ENCODE assay signal across 8 cellular contexts in the genomic region with DNA sequence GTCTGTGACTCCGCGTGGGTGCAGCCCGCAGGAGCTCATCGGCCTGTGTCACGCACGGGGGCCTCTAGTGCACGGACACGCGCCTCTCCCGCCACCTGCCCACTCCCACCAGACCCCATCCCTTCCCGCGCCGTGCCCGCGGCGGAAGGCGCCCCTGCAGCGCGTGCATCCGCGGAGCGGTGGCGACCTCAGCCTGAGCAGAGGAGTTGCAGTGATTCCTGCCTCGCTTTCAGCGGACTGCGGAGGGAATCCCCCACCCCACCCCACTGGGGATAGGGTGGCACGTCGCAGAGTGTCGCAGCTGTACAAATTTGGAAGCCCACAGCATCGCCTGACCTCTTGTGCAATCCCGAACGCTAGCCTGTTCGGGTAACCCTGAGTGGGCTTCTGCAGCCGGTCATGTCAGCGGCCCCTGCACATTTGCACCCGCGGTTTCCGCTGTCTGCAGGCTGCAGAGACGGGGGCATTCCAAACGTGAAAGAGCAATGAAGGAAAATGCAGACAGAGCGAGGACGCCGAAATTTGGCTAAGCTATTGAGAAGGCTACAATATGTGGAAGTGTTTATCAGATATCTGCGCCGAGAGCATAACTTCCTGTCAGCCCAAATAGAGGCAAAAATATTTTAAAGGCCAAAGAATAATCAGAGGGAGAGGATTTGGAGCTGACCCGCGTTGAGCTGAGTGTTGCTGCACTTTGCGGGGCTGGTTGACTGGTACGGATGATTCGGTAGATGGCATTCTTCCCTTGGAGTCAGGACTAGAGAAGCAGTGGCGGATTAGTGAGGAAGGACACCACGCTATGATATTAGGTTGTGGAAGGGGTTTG. TPM values are rescaled to one million over a fixed set of nuclear protein-coding genes. Genes with fewer than 3 reads are reported as not detected.
DNase-seq lines count a peak whose midpoint lies in the region; ATAC-seq, FAIRE-seq and TF ChIP-seq lines count a peak whose summit lies in the region.

No MANE protein-coding gene starts in this region.

- H3K9me3 ChIP-seq in A549 = no peaks in the 10 kb centered on the region
- no peaks in the 10 kb centered on the region for H3K9me3 ChIP-seq in thyroid gland

- H3K4me2 ChIP-seq in A549 = peak overlapping the region; percentile 88

- H3K4me3 Mint-ChIP-seq in endothelial cell (ENCODE audit: unreplicated experiment) (peak overlapping the region; percentile 72), mesothelial cell of epicardium (peak overlapping the region; percentile 77)

- DNase-seq in A549 (ENCODE audit: low read depth in 1 of 2, low spot score in 1 of 2) (no peak), endothelial cell (ENCODE audit: low spot score) (peak; percentile 38), mesothelial cell of epicardium (ENCODE audit: low spot score in 2 of 2, unreplicated experiment in 2 of 2) (peak in 1 of 2 experiments; percentile 62), thyroid gland (peak; percentile 54 to 65)
- DNase-seq in stimulated activated CD4-positive, alpha-beta T cell treated with anti-CD3 and anti-CD28 coated beads, Interleukin-4, amount 100 ng/mL, for 24 hours = no peak

- H3K4me1 ChIP-seq in A549 (peaks cover 7% of the 10 kb centered on the region; the same call in 2 of the 3 replicates), thyroid gland (peaks cover 0 to 5% of the 10 kb centered on the region in 2 donors)

- intact Hi-C loops in thyroid gland (cut with DNase I) = loop anchor here (5.0 kb wide), 1 partner anchor 519 kb away; no protein-coding TSS in a partner anchor

- TF ChIP-seq CTCF in A549 (IDR thresholded peaks at IDR 0.05) = no peak
- TF ChIP-seq CTCF in endothelial cell (IDR thresholded peaks at IDR 0.05; ENCODE audit: unreplicated experiment) = no peak
- TF ChIP-seq CTCF in mesothelial cell of epicardium (IDR thresholded peaks at IDR 0.05; ENCODE audit: unreplicated experiment) = no peak
- peak in 4 of 6 experiments; percentile 1 to 59 (median 40) for TF ChIP-seq CTCF in thyroid gland (IDR thresholded peaks at IDR 0.05)

- peaks cover 13% of the 10 kb centered on the region for H3K27me3 Mint-ChIP-seq in endothelial cell (ENCODE audit: unreplicated experiment)
- no peaks in the 10 kb centered on the region for H3K27me3 Mint-ChIP-seq in mesothelial cell of epicardium (ENCODE audit: low read depth)

- H3K27ac Mint-ChIP-seq in endothelial cell (ENCODE audit: unreplicated experiment) (no peak overlapping the region), mesothelial cell of epicardium (peak overlapping the region; percentile 41)

- H3K27me3 ChIP-seq in thyroid gland = no peaks in the 10 kb centered on the region

- peak; percentile 11 to 16; a peak in 3 of 6 replicates for ATAC-seq in A549
- peak; percentile 28 for ATAC-seq in GM18498 (IDR thresholded peaks at IDR 0.05; ENCODE audit: unreplicated experiment)
- ATAC-seq in HG03108 (IDR thresholded peaks at IDR 0.05; ENCODE audit: unreplicated experiment) = peak; percentile 9
- peak; percentile 61 for ATAC-seq in SK-N-SH treated with all-trans-retinoic acid at 6 μM for 48 hours

- CTCF ChIA-PET in A549 (lab: Yijun Ruan, JAX) = interaction anchor here (1.1 kb wide), 1 partner anchor 61 kb away, joined by 3 read pairs; no protein-coding TSS in a partner anchor

- TF ChIP-seq EP300 in A549 (IDR thresholded peaks at IDR 0.05) = no peak

- 34% methylated on average over 18 of the region's 52 CpGs for WGBS in A549 (ENCODE audit: missing lambda C conversion rate)
- WGBS in thyroid gland, 2 donors = 1 to 3% methylated on average over 20 to 30 of the region's 52 CpGs

- no peak for TF ChIP-seq POLR2A in A549 (IDR thresholded peaks at IDR 0.05; ENCODE audit: low read length)
- TF ChIP-seq POLR2A in thyroid gland (IDR thresholded peaks at IDR 0.05) = no peak

- H3K4me1 Mint-ChIP-seq in endothelial cell (ENCODE audit: unreplicated experiment) (peaks cover 12% of the 10 kb centered on the region), mesothelial cell of epicardium (peaks cover 33% of the 10 kb centered on the region)

- no peaks in the 10 kb centered on the region for H3K36me3 Mint-ChIP-seq in endothelial cell (ENCODE audit: low read depth, unreplicated experiment)
- peaks cover 2% of the 10 kb centered on the region for H3K36me3 Mint-ChIP-seq in mesothelial cell of epicardium

- H3K27ac ChIP-seq in A549 (no peak overlapping the region), thyroid gland (peak overlapping the region; percentile 12 to 64 (median 63))

- H3K9me3 Mint-ChIP-seq in endothelial cell (ENCODE audit: unreplicated experiment) = no peaks in the 10 kb centered on the region
- H3K9me3 Mint-ChIP-seq in mesothelial cell of epicardium = peaks cover 2% of the 10 kb centered on the region

- POLR2A ChIA-PET in A549 (lab: Yijun Ruan, JAX) = no interaction called here

- H3K4me3 ChIP-seq in A549 (peak overlapping the region; percentile 41), thyroid gland (replicated peaks in 1 of 3) (peak overlapping the region; percentile 44 to 85 (median 64))

- no peak for TF ChIP-seq RAD21 in A549 (conservative IDR thresholded peaks at IDR 0.05 in 1 of 2, IDR thresholded peaks at IDR 0.05 in 1 of 2)

- no peaks in the 10 kb centered on the region for H3K36me3 ChIP-seq in thyroid gland

- FAIRE-seq in A549 (lab: Jason Lieb, UNC) = no peak

TF ChIP-seq in A549, 52 proteins besides CTCF, POLR2A, EP300 and RAD21 (continues in another document):
- TF ChIP-seq, protein P1, sequence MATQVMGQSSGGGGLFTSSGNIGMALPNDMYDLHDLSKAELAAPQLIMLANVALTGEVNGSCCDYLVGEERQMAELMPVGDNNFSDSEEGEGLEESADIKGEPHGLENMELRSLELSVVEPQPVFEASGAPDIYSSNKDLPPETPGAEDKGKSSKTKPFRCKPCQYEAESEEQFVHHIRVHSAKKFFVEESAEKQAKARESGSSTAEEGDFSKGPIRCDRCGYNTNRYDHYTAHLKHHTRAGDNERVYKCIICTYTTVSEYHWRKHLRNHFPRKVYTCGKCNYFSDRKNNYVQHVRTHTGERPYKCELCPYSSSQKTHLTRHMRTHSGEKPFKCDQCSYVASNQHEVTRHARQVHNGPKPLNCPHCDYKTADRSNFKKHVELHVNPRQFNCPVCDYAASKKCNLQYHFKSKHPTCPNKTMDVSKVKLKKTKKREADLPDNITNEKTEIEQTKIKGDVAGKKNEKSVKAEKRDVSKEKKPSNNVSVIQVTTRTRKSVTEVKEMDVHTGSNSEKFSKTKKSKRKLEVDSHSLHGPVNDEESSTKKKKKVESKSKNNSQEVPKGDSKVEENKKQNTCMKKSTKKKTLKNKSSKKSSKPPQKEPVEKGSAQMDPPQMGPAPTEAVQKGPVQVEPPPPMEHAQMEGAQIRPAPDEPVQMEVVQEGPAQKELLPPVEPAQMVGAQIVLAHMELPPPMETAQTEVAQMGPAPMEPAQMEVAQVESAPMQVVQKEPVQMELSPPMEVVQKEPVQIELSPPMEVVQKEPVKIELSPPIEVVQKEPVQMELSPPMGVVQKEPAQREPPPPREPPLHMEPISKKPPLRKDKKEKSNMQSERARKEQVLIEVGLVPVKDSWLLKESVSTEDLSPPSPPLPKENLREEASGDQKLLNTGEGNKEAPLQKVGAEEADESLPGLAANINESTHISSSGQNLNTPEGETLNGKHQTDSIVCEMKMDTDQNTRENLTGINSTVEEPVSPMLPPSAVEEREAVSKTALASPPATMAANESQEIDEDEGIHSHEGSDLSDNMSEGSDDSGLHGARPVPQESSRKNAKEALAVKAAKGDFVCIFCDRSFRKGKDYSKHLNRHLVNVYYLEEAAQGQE (IDR thresholded peaks at IDR 0.05) = no peak
- TF ChIP-seq NFE2L2 (conservative IDR thresholded peaks at IDR 0.05; ENCODE audit: low read length) (no peak), ZFP36 (IDR thresholded peaks at IDR 0.05; ENCODE audit: borderline replicate concordance, partially characterized antibody) (no peak), MAFK (IDR thresholded peaks at IDR 0.05; ENCODE audit: partially characterized antibody) (no peak), CHD2 (IDR thresholded peaks at IDR 0.05; ENCODE audit: low read length, partially characterized antibody) (no peak)

TF ChIP-seq in SK-N-SH treated with all-trans-retinoic acid at 6 μM for 48 hours, 23 proteins besides CTCF, POLR2A, EP300 and RAD21:
- TF ChIP-seq TCF4 (CRISPR knock-in tag; IDR thresholded peaks at IDR 0.05; ENCODE audit: borderline replicate concordance) (no peak), ZFP3 (CRISPR knock-in tag; IDR thresholded peaks at IDR 0.05) (no peak), CSDC2 (CRISPR knock-in tag; IDR thresholded peaks at IDR 0.05) (no peak), SNAI2 (CRISPR knock-in tag; IDR thresholded peaks at IDR 0.05) (no peak), ARNTL (CRISPR knock-in tag; IDR thresholded peaks at IDR 0.05; ENCODE audit: borderline replicate concordance, low read depth) (no peak), ZNF8 (CRISPR knock-in tag; IDR thresholded peaks at IDR 0.05) (no peak), PPARA (CRISPR knock-in tag; IDR thresholded peaks at IDR 0.05; ENCODE audit: borderline replicate concordance) (no peak), ISL1 (CRISPR knock-in tag; IDR thresholded peaks at IDR 0.05) (no peak), ESRRG (CRISPR knock-in tag; IDR thresholded peaks at IDR 0.05) (no peak)
- TF ChIP-seq, protein P2, sequence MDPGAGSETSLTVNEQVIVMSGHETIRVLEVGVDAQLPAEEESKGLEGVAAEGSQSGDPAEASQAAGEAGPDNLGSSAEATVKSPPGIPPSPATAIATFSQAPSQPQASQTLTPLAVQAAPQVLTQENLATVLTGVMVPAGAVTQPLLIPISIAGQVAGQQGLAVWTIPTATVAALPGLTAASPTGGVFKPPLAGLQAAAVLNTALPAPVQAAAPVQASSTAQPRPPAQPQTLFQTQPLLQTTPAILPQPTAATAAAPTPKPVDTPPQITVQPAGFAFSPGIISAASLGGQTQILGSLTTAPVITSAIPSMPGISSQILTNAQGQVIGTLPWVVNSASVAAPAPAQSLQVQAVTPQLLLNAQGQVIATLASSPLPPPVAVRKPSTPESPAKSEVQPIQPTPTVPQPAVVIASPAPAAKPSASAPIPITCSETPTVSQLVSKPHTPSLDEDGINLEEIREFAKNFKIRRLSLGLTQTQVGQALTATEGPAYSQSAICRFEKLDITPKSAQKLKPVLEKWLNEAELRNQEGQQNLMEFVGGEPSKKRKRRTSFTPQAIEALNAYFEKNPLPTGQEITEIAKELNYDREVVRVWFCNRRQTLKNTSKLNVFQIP (CRISPR knock-in tag; IDR thresholded peaks at IDR 0.05; ENCODE audit: borderline replicate concordance, low read depth) = no peak

RNA-seq across cellular contexts. Expression of a gene that starts 0.6 kb away (rescaled TPM):
- polyA plus RNA-seq in A549 (2011; rRNA removed) (0.01 TPM in 1 of 2 replicates, not detected in the other), A549 (2017; fragmentation: RNase III; extraction: RNeasy Plus Mini Kit Qiagen cat#74134 plus additional on column Dnase treatment) (not detected in 3 replicates)
- 0.01 TPM in 1 of 2 replicates, not detected in the other for polyA plus RNA-seq in A549 (2012; cell fraction: cytosol; rRNA removed)
- polyA plus RNA-seq in A549 (2012; cell fraction: nucleus; rRNA removed) = not detected in 2 replicates
- polyA minus RNA-seq in A549 (2011; rRNA and poly(A)+ RNA removed) = not detected in 2 replicates
- total RNA-seq in endothelial cell (ENCODE audit: unreplicated experiment) (0.36 TPM), mesothelial cell of epicardium (8.4 to 9.0 TPM (median 8.9 TPM) in 3 replicates), thyroid gland (10 to 100 TPM; 10.5 to 19.5 (median 11.8) TPM)

Comparison
In these comparisons a context has a peak if more than half of its experiments do, and no peak if none do; other contexts are left out.
1. ATAC-seq: peak in every context shown above with its lines; median percentile 61 in SK-N-SH treated with all-trans-retinoic acid at 6 μM for 48 hours; 28 in GM18498; 14 in A549; 9 in HG03108.
2. DNase-seq: peak in endothelial cell (single experiment) and thyroid gland (2 of 2); none in A549 (0 of 2) and stimulated activated CD4-positive, alpha-beta T cell treated with anti-CD3 and anti-CD28 coated beads, Interleukin-4, amount 100 ng/mL, for 24 hours (single experiment).
3. H3K27ac ChIP-seq: peak in thyroid gland (3 of 3); none in A549 (0 of 2).
4. CTCF ChIP-seq: peak in thyroid gland (4 of 6); none in A549 (single experiment), endothelial cell (single experiment) and mesothelial cell of epicardium (single experiment).